In the genomic region with DNA sequence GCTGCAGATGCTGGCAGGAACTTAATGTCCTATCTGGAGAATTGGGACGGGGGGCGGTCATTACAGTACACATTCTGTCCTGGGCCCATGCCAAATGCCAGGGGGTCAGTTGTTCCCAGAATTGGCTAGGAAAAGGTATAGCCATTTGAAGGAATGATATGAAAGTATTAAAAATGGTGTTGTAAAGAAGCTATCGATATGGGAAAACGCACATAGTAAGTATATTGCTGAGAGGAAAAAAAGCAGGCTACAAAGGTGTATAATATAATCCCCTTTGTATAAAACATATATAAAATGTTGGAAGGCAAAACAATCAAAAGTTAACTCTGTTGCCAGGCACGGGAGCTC, we compare ENCODE assay signal across 8 cellular contexts. TPM values are rescaled to one million over a fixed set of nuclear protein-coding genes. Genes with fewer than 3 reads are reported as not detected.
A peak's percentile ranks its signal among the peaks of the same experiment; 100 is the strongest.
DNase-seq lines count a peak whose midpoint lies in the region; TF ChIP-seq lines count a peak whose summit lies in the region.

No MANE protein-coding gene starts in this region.

- H3F3A ChIP-seq in Loucy (ENCODE audit: low read depth): 0 out of 2 replicates have a peak, but pooled peaks cover 10% of the 10 kb centered on the region

- peak overlapping the region; percentile 87 for H3K4me3 Mint-ChIP-seq in neural crest cell

- H3K9me3 ChIP-seq in BLaER1: no peaks in the 10 kb centered on the region
- no peaks in the 10 kb centered on the region for H3K9me3 ChIP-seq in Loucy (ENCODE audit: insufficient read depth, low read depth, low read length)
- H3K9me3 ChIP-seq in effector memory CD4-positive, alpha-beta T cell (ENCODE audit: control insufficient read depth, low read length): no peaks in the 10 kb centered on the region

- no peaks in the 10 kb centered on the region for H3K9me2 ChIP-seq in Loucy (replicated peaks; ENCODE audit: low read depth, low read length)

- TF ChIP-seq CTCF in Loucy (conservative IDR thresholded peaks at IDR 0.05; ENCODE audit: low read length) (peak; percentile 11; the same call in 1 of the 2 replicates), neural crest cell (conservative IDR thresholded peaks at IDR 0.05) (peak; percentile 2)

- no peaks in the 10 kb centered on the region for H3K9me3 Mint-ChIP-seq in neural crest cell

- H3K36me3 ChIP-seq in BLaER1 (peaks cover 8% of the 10 kb centered on the region), Loucy (ENCODE audit: insufficient read depth, low read length) (no peaks in the 10 kb centered on the region; the same call in 1 of the 2 replicates)
- H3K36me3 ChIP-seq in effector memory CD4-positive, alpha-beta T cell (ENCODE audit: control insufficient read depth, insufficient read depth, low read length): no peaks in the 10 kb centered on the region

- H3K4me1 ChIP-seq in BLaER1 (peaks cover 70% of the 10 kb centered on the region), Loucy (ENCODE audit: insufficient read depth, low read length, poor library complexity, severe bottlenecking) (peaks cover 48% of the 10 kb centered on the region)
- peaks cover 41% of the 10 kb centered on the region for H3K4me1 ChIP-seq in effector memory CD4-positive, alpha-beta T cell (ENCODE audit: control insufficient read depth, insufficient read depth, low read length, poor library complexity, severe bottlenecking)

- H3K27me3 Mint-ChIP-seq in neural crest cell (ENCODE audit: low read depth): no peaks in the 10 kb centered on the region

- H3K4me2 ChIP-seq in BLaER1: peak overlapping the region; percentile 94
- peak overlapping the region; percentile 87 for H3K4me2 ChIP-seq in Loucy (ENCODE audit: low read depth, low read length, poor library complexity, severe bottlenecking)

- no peaks in the 10 kb centered on the region for H3K27me3 ChIP-seq in BLaER1
- H3K27me3 ChIP-seq in Loucy (ENCODE audit: insufficient read depth, low read length, poor library complexity, severe bottlenecking): no peaks in the 10 kb centered on the region
- H3K27me3 ChIP-seq in effector memory CD4-positive, alpha-beta T cell (replicated peaks; ENCODE audit: control insufficient read depth, insufficient read depth, low read length, poor library complexity, severe bottlenecking): no peaks in the 10 kb centered on the region

- peaks cover 41% of the 10 kb centered on the region for H3K4me1 Mint-ChIP-seq in neural crest cell

- no peak for DNase-seq in effector memory CD4-positive, alpha-beta T cell
- DNase-seq in neural crest cell (ENCODE audit: low read depth, low spot score): no peak
- DNase-seq in A172 (ENCODE audit: low spot score): no peak
- DNase-seq in central memory CD4-positive, alpha-beta T cell: no peak
- DNase-seq in NK-92 treated with Interleukin-12 subunit alpha and Interleukin-12 subunit beta, amount 100 ng/mL, for 24 hours (lab: John Stamatoyannopoulos, UW): no peak
- no peak for DNase-seq in NCI-H82 treated with DMSO at 0.1 percent for 48 hours (lab: John Stamatoyannopoulos, UW; ENCODE audit: unreplicated experiment)

- peak overlapping the region; percentile 77 for H3K27ac ChIP-seq in BLaER1
- H3K27ac ChIP-seq in effector memory CD4-positive, alpha-beta T cell (ENCODE audit: insufficient read depth, low read length, poor library complexity, severe bottlenecking): peak overlapping the region; percentile 63

- H3K36me3 Mint-ChIP-seq in neural crest cell (ENCODE audit: low read depth): peaks cover 6% of the 10 kb centered on the region

- peak overlapping the region; percentile 82 for H2AFZ ChIP-seq in Loucy (ENCODE audit: low read length)

- H3K9ac ChIP-seq in BLaER1: peak overlapping the region; percentile 72
- peak overlapping the region; percentile 95 for H3K9ac ChIP-seq in Loucy (ENCODE audit: low read depth, low read length, poor library complexity, severe bottlenecking)

- H3K4me3 ChIP-seq in BLaER1 (peak overlapping the region; percentile 70), Loucy (ENCODE audit: low read length, poor library complexity, severe bottlenecking) (peak overlapping the region; percentile 87)
- peak overlapping the region; percentile 62 for H3K4me3 ChIP-seq in effector memory CD4-positive, alpha-beta T cell (ENCODE audit: insufficient read depth, low read depth, low read length, poor library complexity, severe bottlenecking)

- peaks cover 50% of the 10 kb centered on the region for H3K79me2 ChIP-seq in Loucy (ENCODE audit: insufficient read depth, low read length)

- no peaks in the 10 kb centered on the region for H4K20me1 ChIP-seq in BLaER1
- peaks cover 3% of the 10 kb centered on the region for H4K20me1 ChIP-seq in Loucy (ENCODE audit: insufficient read depth, low read length, poor library complexity, severe bottlenecking)

- H3K27ac Mint-ChIP-seq in neural crest cell (ENCODE audit: unreplicated experiment): no peak overlapping the region

RNA-seq across cellular contexts. Expression of gene ARHGEF39, which starts 0.5 kb away (rescaled TPM):
- total RNA-seq in neural crest cell: 27.2 and 28.0 TPM in 2 replicates
- total RNA-seq in A172 (2014; rRNA removed; shearing (Covaris generic)): 2.5 and 3.6 TPM in 2 replicates

RNA-seq across cellular contexts. Expression of gene CCDC107, which starts 7.4 kb away (rescaled TPM):
- 15.4 and 17.2 TPM in 2 replicates for total RNA-seq in neural crest cell
- total RNA-seq in A172 (2014; rRNA removed; shearing (Covaris generic)): 5.7 and 12.6 TPM in 2 replicates

RNA-seq across cellular contexts. Expression of gene RMRP, which starts 7.6 kb away (rescaled TPM):
- 14,026 and 17,379 TPM in 2 replicates for total RNA-seq in neural crest cell
- 1,768 and 6,657 TPM in 2 replicates for total RNA-seq in A172 (2014; rRNA removed; shearing (Covaris generic))

RNA-seq across cellular contexts. Expression of gene CA9, which starts 8.3 kb away (rescaled TPM):
- 0.45 and 0.63 TPM in 2 replicates for total RNA-seq in neural crest cell
- total RNA-seq in A172 (2014; rRNA removed; shearing (Covaris generic)): not detected in 2 replicates

RNA-seq across cellular contexts. Expression of gene SIT1, which starts 14.7 kb away (rescaled TPM):
- 0.33 TPM in 1 of 2 replicates, not detected in the other for total RNA-seq in neural crest cell
- not detected in 2 replicates for total RNA-seq in A172 (2014; rRNA removed; shearing (Covaris generic))
